Comparison of ENCODE assay signal across 12 cellular contexts in genomic region chr11:8333431-8334401, GRCh38.
DNase-seq lines count a peak whose midpoint lies in the region; ATAC-seq, FAIRE-seq and TF ChIP-seq lines count a peak whose summit lies in the region.
"Had no signal": no experiment of that assay in that cellular context is flagged by ENCODE, and none has a peak within 500 bp of the region (broad histone marks: within the 10 kb centered on the region; RNA-seq: fewer than 3 reads in every experiment).

No MANE protein-coding gene starts in this region.

- no peaks in the 10 kb centered on the region for H3K36me3 ChIP-seq in bronchial epithelial cell (ENCODE audit: control insufficient read depth, insufficient read depth, low read length)

- FAIRE-seq in bronchial epithelial cell (lab: Jason Lieb, UNC) = peak; percentile 84
- FAIRE-seq: G401.6, islet of Langerhans had no signal

- TF ChIP-seq CTCF in bronchial epithelial cell (IDR thresholded peaks at IDR 0.05; ENCODE audit: insufficient read depth, low read length, severe bottlenecking) = no peak
- peak; percentile 46 for TF ChIP-seq CTCF in retinal pigment epithelial cell (conservative IDR thresholded peaks at IDR 0.05; ENCODE audit: low read depth, low read length)

- DNase-seq in NCI-H2029 (lab: John Stamatoyannopoulos, UW) (peak; percentile 11), NCI-H2029 treated with DMSO at 0.1 percent for 48 hours (lab: John Stamatoyannopoulos, UW) (no peak), NCI-H82 treated with DMSO at 0.1 percent for 48 hours (lab: John Stamatoyannopoulos, UW; ENCODE audit: unreplicated experiment) (peak; percentile 45), bronchial epithelial cell (ENCODE audit: low read depth) (peak; percentile 57), retinal pigment epithelial cell (ENCODE audit: low read depth) (no peak), cardiac septum (ENCODE audit: low spot score) (no peak)
- DNase-seq: activated T-cell treated with anti-CD3 and anti-CD28 coated beads, Interleukin-2, amount 50 U/mL, for 48 hours; stimulated activated CD4-positive, alpha-beta T cell treated with anti-CD3 and anti-CD28 coated beads, Interleukin-15, amount 100 ng/mL, for 24 hours had no signal

- H3K4me3 ChIP-seq in bronchial epithelial cell (ENCODE audit: low read depth, low read length) (no peak overlapping the region), retinal pigment epithelial cell (ENCODE audit: low read length) (no peak overlapping the region)

- intact Hi-C loops in cardiac septum (cut with DNase I) = no loop called here

- no peaks in the 10 kb centered on the region for H3K27me3 ChIP-seq in bronchial epithelial cell (ENCODE audit: control insufficient read depth, insufficient read depth, low read length)

- no peak for ATAC-seq in HG03521 (IDR thresholded peaks at IDR 0.05; ENCODE audit: unreplicated experiment)
- ATAC-seq in GM21619 (IDR thresholded peaks at IDR 0.05; ENCODE audit: unreplicated experiment) = no peak

Comparison
In these comparisons a context has a peak if more than half of its experiments do, and no peak if none do; other contexts are left out.
1. DNase-seq: peak in NCI-H2029 (single experiment), NCI-H82 treated with DMSO at 0.1 percent for 48 hours (single experiment) and bronchial epithelial cell (single experiment); none in NCI-H2029 treated with DMSO at 0.1 percent for 48 hours (single experiment), retinal pigment epithelial cell (single experiment) and cardiac septum (single experiment).